In the genomic region with DNA sequence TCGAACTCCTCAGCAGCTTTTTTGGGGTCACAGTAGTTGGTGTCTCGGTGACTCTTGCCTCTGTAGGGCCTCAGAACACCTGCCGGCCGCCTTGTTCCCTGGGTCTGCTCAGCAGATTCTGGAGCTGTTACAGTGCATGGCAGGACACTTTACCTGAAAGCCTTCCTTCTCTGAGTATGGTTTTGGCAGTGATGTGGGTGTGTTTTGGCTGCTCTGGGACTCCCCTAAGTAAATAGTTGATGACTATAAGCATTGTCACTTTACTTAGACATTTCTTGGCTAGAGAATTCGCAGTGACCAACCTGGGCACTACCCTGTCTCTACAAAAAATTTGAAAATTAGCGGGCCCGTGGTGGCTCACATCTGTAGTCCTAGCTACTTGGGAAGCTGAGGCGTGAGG, we compare ENCODE assay signal across 28 cellular contexts. TPM values are rescaled to one million over a fixed set of nuclear protein-coding genes. Genes with fewer than 3 reads are reported as not detected.
"Had no signal": no experiment of that assay in that cellular context is flagged by ENCODE, and none has a peak within 500 bp of the region (broad histone marks: within the 10 kb centered on the region; RNA-seq: fewer than 3 reads in every experiment).

No MANE protein-coding gene starts in this region.

- H3K9me3 Mint-ChIP-seq: activated CD4-positive, alpha-beta memory T cell treated with anti-CD3 and anti-CD28 coated beads, Interleukin-2, amount 10 ng/mL, durations not matched to agents 7 days and 5 days; activated CD4-positive, alpha-beta T cell treated with anti-CD3 and anti-CD28 coated beads, Interleukin-2, amount 10 ng/mL, durations not matched to agents 7 days and 5 days; activated naive CD4-positive, alpha-beta T cell treated with anti-CD3 and anti-CD28 coated beads, Interleukin-2, amount 50 U/mL, for 72 hours; activated T-cell treated with anti-CD3 and anti-CD28 coated beads, Interleukin-2, amount 50 U/mL, for 4 hours; brain; natural killer cell; stimulated activated naive CD8-positive, alpha-beta T cell treated with anti-CD3 and anti-CD28 coated beads, Interleukin-15, amount 100 ng/mL, for 72 hours had no signal

- H3K4me3 Mint-ChIP-seq: activated CD4-positive, alpha-beta memory T cell treated with anti-CD3 and anti-CD28 coated beads, Interleukin-2, amount 10 ng/mL, durations not matched to agents 7 days and 5 days; activated CD4-positive, alpha-beta T cell treated with anti-CD3 and anti-CD28 coated beads, Interleukin-2, amount 10 ng/mL, durations not matched to agents 7 days and 5 days; activated T-cell treated with anti-CD3 and anti-CD28 coated beads, Interleukin-2, amount 50 U/mL, for 4 hours; natural killer cell; stimulated activated naive CD8-positive, alpha-beta T cell treated with anti-CD3 and anti-CD28 coated beads, Interleukin-15, amount 100 ng/mL, for 72 hours; T-helper 17 cell had no signal

- DNase-seq: activated CD4-positive, alpha-beta memory T cell treated with anti-CD3 and anti-CD28 coated beads, Interleukin-2, amount 10 ng/mL, durations not matched to agents 7 days and 5 days; activated CD4-positive, alpha-beta T cell treated with anti-CD3 and anti-CD28 coated beads, Interleukin-2, amount 10 ng/mL, durations not matched to agents 7 days and 5 days; activated CD4-positive, CD25-positive, alpha-beta regulatory T cell treated with anti-CD3 and anti-CD28 coated beads, Interleukin-2, amount 50 U/mL, for 72 hours; activated CD8-positive, alpha-beta memory T cell treated with anti-CD3 and anti-CD28 coated beads, Interleukin-2, amount 50 U/mL, for 48 hours; activated naive CD4-positive, alpha-beta T cell; activated T-cell treated with anti-CD3 and anti-CD28 coated beads, Interleukin-2, amount 50 U/mL, for 4 hours; cortex of kidney; foreskin fibroblast; head of caudate nucleus; hippocampal formation; mesenchymal stem cell; natural killer cell; stimulated activated CD4-positive, alpha-beta T cell treated with anti-CD3 and anti-CD28 coated beads, Interleukin-12 subunit alpha, Interleukin-12 subunit beta, amount 100 ng/mL, for 4 hours; stimulated activated CD4-positive, alpha-beta T cell treated with anti-CD3 and anti-CD28 coated beads, Interleukin-4, amount 100 ng/mL, for 1 hour; stimulated activated naive CD8-positive, alpha-beta T cell treated with anti-CD3 and anti-CD28 coated beads, Interleukin-15, amount 100 ng/mL, for 72 hours; substantia nigra; T-helper 17 cell; T1000; thyroid gland; upper lobe of right lung; WERI-Rb-1 had no signal

- H3K27ac ChIP-seq: ascending aorta, thyroid gland, upper lobe of right lung, WERI-Rb-1 had no signal

- H3K27me3 ChIP-seq: ascending aorta, thyroid gland, upper lobe of right lung had no signal

- H3K4me3 ChIP-seq: ascending aorta, skin epidermis, thyroid gland, upper lobe of right lung had no signal

- H3K27me3 Mint-ChIP-seq: activated CD4-positive, alpha-beta memory T cell treated with anti-CD3 and anti-CD28 coated beads, Interleukin-2, amount 10 ng/mL, durations not matched to agents 7 days and 5 days; activated CD4-positive, alpha-beta T cell treated with anti-CD3 and anti-CD28 coated beads, Interleukin-2, amount 10 ng/mL, durations not matched to agents 7 days and 5 days; brain; stimulated activated naive CD8-positive, alpha-beta T cell treated with anti-CD3 and anti-CD28 coated beads, Interleukin-15, amount 100 ng/mL, for 72 hours; T-helper 17 cell had no signal

- H3K4me1 ChIP-seq: ascending aorta had no signal

- ATAC-seq: activated naive CD4-positive, alpha-beta T cell treated with anti-CD3 and anti-CD28 coated beads, Interleukin-2, amount 50 U/mL, for 72 hours; activated T-cell treated with anti-CD3 and anti-CD28 coated beads, Interleukin-2, amount 50 U/mL, for 4 hours; natural killer cell; sciatic nerve; stimulated activated naive CD8-positive, alpha-beta T cell treated with anti-CD3 and anti-CD28 coated beads, Interleukin-15, amount 100 ng/mL, for 72 hours; T-helper 17 cell; upper lobe of right lung had no signal

- H3K9me3 ChIP-seq: ascending aorta, thyroid gland, upper lobe of right lung had no signal

- H3K27ac Mint-ChIP-seq: activated CD4-positive, alpha-beta memory T cell treated with anti-CD3 and anti-CD28 coated beads, Interleukin-2, amount 10 ng/mL, durations not matched to agents 7 days and 5 days had no signal

RNA-seq across cellular contexts. Expression of a gene that starts 54.6 kb away (rescaled TPM):
- total RNA-seq: activated CD4-positive, alpha-beta memory T cell treated with anti-CD3 and anti-CD28 coated beads, Interleukin-2, amount 10 ng/mL, durations not matched to agents 7 days and 5 days; activated CD4-positive, alpha-beta T cell treated with anti-CD3 and anti-CD28 coated beads, Interleukin-2, amount 10 ng/mL, durations not matched to agents 7 days and 5 days; activated naive CD4-positive, alpha-beta T cell treated with anti-CD3 and anti-CD28 coated beads, Interleukin-2, amount 50 U/mL, for 72 hours; activated T-cell treated with anti-CD3 and anti-CD28 coated beads, Interleukin-2, amount 50 U/mL, for 4 hours; endothelial cell of umbilical vein; natural killer cell; T-helper 17 cell; thyroid gland had no signal
- polyA plus RNA-seq: keratinocyte had no signal
